24 cellular contexts compared by ENCODE assay signal in genomic region chr7:154709840-154710520, GRCh38.
DNase-seq lines count a peak whose midpoint lies in the region; ATAC-seq, FAIRE-seq and TF ChIP-seq lines count a peak whose summit lies in the region.
"Had no signal": no experiment of that assay in that cellular context is flagged by ENCODE, and none has a peak within 500 bp of the region (broad histone marks: within the 10 kb centered on the region; RNA-seq: fewer than 3 reads in every experiment).

No MANE protein-coding gene starts in this region.

- ATAC-seq in HepG2 (no peak), right lobe of liver (no peak), left colon (peak; percentile 35), upper lobe of left lung (ENCODE audit: low FRiP score in 2 of 2) (no peak)
- ATAC-seq: A549, HCT116 had no signal

- H3K9me3 Mint-ChIP-seq in progenitor cell of endocrine pancreas (ENCODE audit: low read depth): peaks cover 29% of the 10 kb centered on the region

- 22% methylated on average over 3 of the region's 6 CpGs for WGBS in HepG2 (ENCODE audit: low lambda C conversion rate)
- 38% methylated on average over 2 of the region's 6 CpGs for WGBS in right lobe of liver (ENCODE audit: insufficient coverage, low coverage, low lambda C conversion rate, missing lambda C conversion rate)
- WGBS in upper lobe of left lung, 2 donors: 38 to 67% methylated on average over 1 to 6 of the region's 6 CpGs

- CTCF ChIA-PET in HepG2 (lab: Yijun Ruan, JAX; ENCODE audit: low intra/inter-chr PET ratio, low total read pairs): no interaction called here

- TF ChIP-seq RAD21 in HepG2 (CRISPR knock-in tag; IDR thresholded peaks at IDR 0.05): no peak

- POLR2A ChIA-PET in HepG2 (lab: Yijun Ruan, JAX): no interaction called here

- TF ChIP-seq POLR2A in HepG2 (IDR thresholded peaks at IDR 0.05; ENCODE audit: insufficient read depth in 1 of 2, low read depth in 2 of 2, low read length in 2 of 2): no peak
- TF ChIP-seq POLR2A in right lobe of liver (IDR thresholded peaks at IDR 0.05): no peak
- TF ChIP-seq POLR2A in erythroblast (IDR thresholded peaks at IDR 0.05; ENCODE audit: low read length): no peak
- TF ChIP-seq POLR2A in upper lobe of left lung (IDR thresholded peaks at IDR 0.05): no peak

- no peaks in the 10 kb centered on the region for H3K79me2 ChIP-seq in HepG2 (ENCODE audit: insufficient read depth, low read length)

- H2AFZ ChIP-seq in HepG2 (ENCODE audit: low read length): no peak overlapping the region

- H3K36me3 ChIP-seq in HepG2 (replicated peaks in 1 of 2; ENCODE audit: control insufficient read depth in 1 of 2, insufficient read depth in 2 of 2, low read length in 2 of 2): no peaks in the 10 kb centered on the region
- H3K36me3 ChIP-seq in right lobe of liver: no peaks in the 10 kb centered on the region
- H3K36me3 ChIP-seq in upper lobe of left lung: no peaks in the 10 kb centered on the region
- H3K36me3 ChIP-seq: BLaER1 had no signal

- no peak overlapping the region for H3K4me3 ChIP-seq in HepG2 (replicated peaks in 1 of 3; ENCODE audit: insufficient read depth in 1 of 3, low read depth in 2 of 3, low read length in 3 of 3)
- no peak overlapping the region for H3K4me3 ChIP-seq in right lobe of liver
- H3K4me3 ChIP-seq in upper lobe of left lung: no peak overlapping the region
- H3K4me3 ChIP-seq: A549, BLaER1 had no signal

- TF ChIP-seq EP300 in HepG2 (IDR thresholded peaks at IDR 0.05; ENCODE audit: low read depth in 2 of 2, low read length in 2 of 2) (no peak), HepG2 (CRISPR knock-in tag; IDR thresholded peaks at IDR 0.05; ENCODE audit: borderline replicate concordance) (no peak), upper lobe of left lung (IDR thresholded peaks at IDR 0.05) (no peak)

- H3K27me3 ChIP-seq in HepG2 (ENCODE audit: control insufficient read depth in 1 of 2, insufficient read depth in 2 of 2, low read length in 2 of 2) (peaks cover 0 to 6% of the 10 kb centered on the region in 2 experiments; a peak in 1 of 5 replicates), right lobe of liver (no peaks in the 10 kb centered on the region), upper lobe of left lung (no peaks in the 10 kb centered on the region)
- H3K27me3 ChIP-seq: BLaER1 had no signal

- H4K20me1 ChIP-seq in HepG2 (ENCODE audit: insufficient read depth, low read length): no peaks in the 10 kb centered on the region
- H4K20me1 ChIP-seq: BLaER1 had no signal

- no peak overlapping the region for H3K9ac ChIP-seq in HepG2 (ENCODE audit: insufficient read depth, low read depth, low read length)
- H3K9ac ChIP-seq: BLaER1 had no signal

- H3K27ac Mint-ChIP-seq in progenitor cell of endocrine pancreas: peak overlapping the region; percentile 49
- H3K27ac Mint-ChIP-seq: CD14-positive monocyte; CD4-positive, alpha-beta memory T cell; HFFc6 had no signal

- H3K36me3 Mint-ChIP-seq in progenitor cell of endocrine pancreas (ENCODE audit: insufficient read depth): peaks cover 9% of the 10 kb centered on the region
- H3K36me3 Mint-ChIP-seq: CD14-positive monocyte; CD4-positive, alpha-beta memory T cell had no signal

- H3K27ac ChIP-seq in HepG2 (ENCODE audit: extremely low read length, insufficient read depth, low read length) (no peak overlapping the region), right lobe of liver (no peak overlapping the region), upper lobe of left lung (no peak overlapping the region)
- H3K27ac ChIP-seq: 22Rv1, A549, BLaER1, HL-60 had no signal

- in situ Hi-C loops in HepG2 (cut with HindIII; ENCODE audit: extremely low pct_ligation_motif_present, low pct_unique_long_range_greater_than_20kb): no loop called here

- DNase-seq in HepG2 (ENCODE audit: low spot score) (no peak), right lobe of liver (no peak), left colon (no peak), progenitor cell of endocrine pancreas (ENCODE audit: low spot score, unreplicated experiment) (no peak), erythroblast (lab: John Stamatoyannopoulos, UW) (no peak), upper lobe of left lung (no peak), islet precursor cell (no peak)
- DNase-seq: AML-193; CD4-positive, alpha-beta memory T cell; DMS153; DMS79; GDM1; GOT3; H7; HFFc6; IMR-90 had no signal

- H3K9me3 ChIP-seq in HepG2 (ENCODE audit: low read length) (peaks cover 9% of the 10 kb centered on the region; the same call in 1 of the 2 replicates), right lobe of liver (no peaks in the 10 kb centered on the region), upper lobe of left lung (peaks cover 0 to 13% (median 0%) of the 10 kb centered on the region in 4 donors)
- H3K9me3 ChIP-seq: A549 had no signal

- no TSS peak for BruUV-seq in HepG2 (replicated peaks; lab: Mats Ljungman, UMichigan)

- H3K4me3 Mint-ChIP-seq in progenitor cell of endocrine pancreas (ENCODE audit: low read depth): no peak overlapping the region
- H3K4me3 Mint-ChIP-seq: CD14-positive monocyte; CD4-positive, alpha-beta memory T cell; HFFc6 had no signal

- H3K4me1 ChIP-seq in HepG2 (ENCODE audit: insufficient read depth, low read length) (no peaks in the 10 kb centered on the region), right lobe of liver (no peaks in the 10 kb centered on the region), upper lobe of left lung (no peaks in the 10 kb centered on the region)
- H3K4me1 ChIP-seq: A549, BLaER1 had no signal

- no peak for FAIRE-seq in HepG2 (lab: Jason Lieb, UNC)
- FAIRE-seq: A549, GM12892, GM18507 had no signal

- H3K27me3 Mint-ChIP-seq in progenitor cell of endocrine pancreas: no peaks in the 10 kb centered on the region
- H3K27me3 Mint-ChIP-seq: CD4-positive, alpha-beta memory T cell had no signal

- H3K4me2 ChIP-seq in HepG2 (ENCODE audit: low read depth, low read length): no peak overlapping the region
- H3K4me2 ChIP-seq: A549, BLaER1 had no signal

- peaks cover 11% of the 10 kb centered on the region for H3K4me1 Mint-ChIP-seq in progenitor cell of endocrine pancreas (ENCODE audit: low read depth)
- H3K4me1 Mint-ChIP-seq: CD14-positive monocyte; CD4-positive, alpha-beta memory T cell had no signal

- intact Hi-C loops in HepG2 (cut with micrococcal nuclease; ENCODE audit: unreplicated experiment) (no loop called here), right lobe of liver (cut with DNase I) (no loop called here), left colon (cut with DNase I, micrococcal nuclease) (no loop called here)

- no peak for TF ChIP-seq CTCF in HepG2 (CRISPR knock-in tag; IDR thresholded peaks at IDR 0.05)
- no peak for TF ChIP-seq CTCF in right lobe of liver (IDR thresholded peaks at IDR 0.05)
- TF ChIP-seq CTCF in progenitor cell of endocrine pancreas (IDR thresholded peaks at IDR 0.05; ENCODE audit: unreplicated experiment): no peak
- TF ChIP-seq CTCF in upper lobe of left lung (IDR thresholded peaks at IDR 0.05): no peak

TF ChIP-seq in HepG2, 621 proteins besides CTCF, POLR2A, EP300 and RAD21:
- TF ChIP-seq CREB1 (IDR thresholded peaks at IDR 0.05) (peak; percentile 95), CREB1 (CRISPR knock-in tag; IDR thresholded peaks at IDR 0.05) (no peak), SETDB1 (CRISPR knock-in tag; IDR thresholded peaks at IDR 0.05; ENCODE audit: borderline replicate concordance) (no peak), ATF7 (IDR thresholded peaks at IDR 0.05) (peak; percentile 85), ATF7 (CRISPR knock-in tag; IDR thresholded peaks at IDR 0.05) (no peak)
